ENCODE assay signal across 35 cellular contexts in genomic region chr11:93049740-93050139, GRCh38.
"Had no signal": no experiment of that assay in that cellular context is flagged by ENCODE, and none has a peak within 500 bp of the region (broad histone marks: within the 10 kb centered on the region; RNA-seq: fewer than 3 reads in every experiment).

No MANE protein-coding gene starts in this region.

- DNase-seq: activated CD4-positive, alpha-beta memory T cell treated with anti-CD3 and anti-CD28 coated beads, Interleukin-2, amount 10 ng/mL, durations not matched to agents 7 days and 5 days; activated CD4-positive, alpha-beta T cell treated with anti-CD3 and anti-CD28 coated beads for 1 hour; activated CD4-positive, alpha-beta T cell treated with anti-CD3 and anti-CD28 coated beads for 36 hours; activated CD4-positive, alpha-beta T cell treated with anti-CD3 and anti-CD28 coated beads for 48 hours; activated CD4-positive, alpha-beta T cell treated with anti-CD3 and anti-CD28 coated beads, Interleukin-2, amount 10 ng/mL, durations not matched to agents 7 days and 5 days; activated CD4-positive, alpha-beta T cell treated with anti-CD3 and anti-CD28 coated beads, Interleukin-2, amount 50 U/mL, for 48 hours; activated CD4-positive, CD25-positive, alpha-beta regulatory T cell; activated CD8-positive, alpha-beta memory T cell treated with anti-CD3 and anti-CD28 coated beads for 24 hours; activated CD8-positive, alpha-beta memory T cell treated with anti-CD3 and anti-CD28 coated beads, Interleukin-2, amount 10 ng/mL, durations not matched to agents 7 days and 5 days; activated CD8-positive, alpha-beta memory T cell treated with anti-CD3 and anti-CD28 coated beads, Interleukin-2, amount 50 U/mL, for 48 hours; activated CD8-positive, alpha-beta T cell treated with anti-CD3 and anti-CD28 coated beads, Interleukin-2, amount 10 ng/mL, durations not matched to agents 7 days and 5 days; activated effector memory CD4-positive, alpha-beta T cell treated with anti-CD3 and anti-CD28 coated beads, Interleukin-2, amount 50 U/mL, for 16 hours; activated gamma-delta T cell treated with Interleukin-2 at 50 U/mL for 16 hours; activated naive CD4-positive, alpha-beta T cell; activated naive CD4-positive, alpha-beta T cell treated with anti-CD3 and anti-CD28 coated beads for 36 hours; activated naive CD4-positive, alpha-beta T cell treated with anti-CD3 and anti-CD28 coated beads, Interleukin-2, amount 50 U/mL, for 16 hours; activated naive CD8-positive, alpha-beta T cell treated with anti-CD3 and anti-CD28 coated beads for 36 hours; activated T-cell treated with anti-CD3 and anti-CD28 coated beads, Interleukin-2, amount 50 U/mL, for 1 hour; activated T-cell treated with anti-CD3 and anti-CD28 coated beads, Interleukin-2, amount 50 U/mL, for 4 hours; activated T-cell treated with anti-CD3 and anti-CD28 coated beads, Interleukin-2, amount 50 U/mL, for 72 hours; adrenal gland; amniotic stem cell; aorta; body of pancreas; brain microvascular endothelial cell; central memory CD4-positive, alpha-beta T cell; T-helper 1 cell; T-helper 2 cell; T-helper 9 cell; WERI-Rb-1 had no signal

- H3K4me1 ChIP-seq: adrenal gland, body of pancreas, breast epithelium had no signal

- H3K36me3 ChIP-seq: adrenal gland, brain microvascular endothelial cell, breast epithelium, WERI-Rb-1 had no signal

- H3K27ac ChIP-seq: adrenal gland, body of pancreas, brain microvascular endothelial cell, breast epithelium, WERI-Rb-1 had no signal

- H3K9me3 ChIP-seq: adrenal gland, body of pancreas, breast epithelium had no signal

- ATAC-seq: activated CD4-positive, alpha-beta T cell treated with anti-CD3 and anti-CD28 coated beads for 36 hours; activated CD4-positive, CD25-positive, alpha-beta regulatory T cell treated with anti-CD3 and anti-CD28 coated beads, Interleukin-2, amount 50 U/mL, for 24 hours; activated CD8-positive, alpha-beta memory T cell treated with anti-CD3 and anti-CD28 coated beads, Interleukin-2, amount 10 ng/mL, durations not matched to agents 7 days and 5 days; activated CD8-positive, alpha-beta T cell treated with anti-CD3 and anti-CD28 coated beads, Interleukin-2, amount 10 ng/mL, durations not matched to agents 7 days and 5 days; activated naive CD4-positive, alpha-beta T cell treated with anti-CD3 and anti-CD28 coated beads, Interleukin-2, amount 50 U/mL, for 72 hours; activated T-cell treated with anti-CD3 and anti-CD28 coated beads, Interleukin-2, amount 50 U/mL, for 4 hours; activated T-cell treated with anti-CD3 and anti-CD28 coated beads, Interleukin-2, amount 50 U/mL, for 72 hours; activated T-helper 17 cell treated with anti-CD3 and anti-CD28 coated beads, Interleukin-2, amount 50 U/mL, for 72 hours; body of pancreas; WTC11 had no signal

- H3K4me3 ChIP-seq: adrenal gland, body of pancreas, breast epithelium had no signal

- H3K27me3 ChIP-seq: adrenal gland, body of pancreas, brain microvascular endothelial cell, breast epithelium had no signal
